In genomic region chr1:39205102-39205780, GRCh38 we compare ENCODE assay signal across 8 cellular contexts. TPM values are rescaled to one million over a fixed set of nuclear protein-coding genes. Genes with fewer than 3 reads are reported as not detected.
DNase-seq lines count a peak whose midpoint lies in the region; ATAC-seq and TF ChIP-seq lines count a peak whose summit lies in the region.

No MANE protein-coding gene starts in this region.

- POLR2A ChIA-PET in activated CD4-positive, alpha-beta T cell treated with anti-CD3 and anti-CD28 coated beads, Interleukin-2, amount 10 ng/mL, durations not matched to agents 7 days and 5 days (lab: Charles Lee) = interaction anchor here (0.7 to 2.1 kb wide), 6 partner anchors 10 to 53 kb away, joined by 3 to 18 read pairs (median 4); no protein-coding TSS in a partner anchor

- no peaks in the 10 kb centered on the region for H3K9me3 ChIP-seq in HUES64 (ENCODE audit: insufficient read depth, low read depth, low read length)

- no peak overlapping the region for H4K5ac ChIP-seq in mesendoderm (ENCODE audit: low read length)

- H3K79me2 ChIP-seq in mesendoderm (ENCODE audit: control insufficient read depth, insufficient read depth, low read length) = peaks cover 11% of the 10 kb centered on the region

- peaks cover 32% of the 10 kb centered on the region for H3K4me1 Mint-ChIP-seq in CD14-positive monocyte
- peaks cover 54% of the 10 kb centered on the region for H3K4me1 Mint-ChIP-seq in activated CD4-positive, alpha-beta T cell treated with anti-CD3 and anti-CD28 coated beads, Interleukin-2, amount 10 ng/mL, durations not matched to agents 7 days and 5 days

- no peak overlapping the region for H2AK5ac ChIP-seq in mesendoderm (ENCODE audit: low read length)

- peak overlapping the region; percentile 82 to 93 for H3K4me3 Mint-ChIP-seq in CD14-positive monocyte
- peak overlapping the region; percentile 87 for H3K4me3 Mint-ChIP-seq in activated CD4-positive, alpha-beta T cell treated with anti-CD3 and anti-CD28 coated beads, Interleukin-2, amount 10 ng/mL, durations not matched to agents 7 days and 5 days

- H3K4ac ChIP-seq in mesendoderm (ENCODE audit: low read depth, low read length) = peak overlapping the region; percentile 37

- no peaks in the 10 kb centered on the region for H3K27me3 ChIP-seq in HUES64 (ENCODE audit: insufficient read depth, low read length)
- H3K27me3 ChIP-seq in dorsolateral prefrontal cortex = no peaks in the 10 kb centered on the region
- no peaks in the 10 kb centered on the region for H3K27me3 ChIP-seq in mesendoderm (ENCODE audit: insufficient read depth, low read length, poor library complexity)

- peak overlapping the region; percentile 89 to 100 (median 92) for H3K27ac Mint-ChIP-seq in CD14-positive monocyte
- H3K27ac Mint-ChIP-seq in activated CD4-positive, alpha-beta T cell treated with anti-CD3 and anti-CD28 coated beads, Interleukin-2, amount 10 ng/mL, durations not matched to agents 7 days and 5 days = peak overlapping the region; percentile 93

- peaks cover 28% of the 10 kb centered on the region for H3K4me1 ChIP-seq in HUES64 (ENCODE audit: insufficient read depth, low read length)
- peaks cover 15% of the 10 kb centered on the region for H3K4me1 ChIP-seq in mesendoderm (ENCODE audit: control insufficient read depth, low read depth, low read length)

- H3K4me3 ChIP-seq in HUES64 (ENCODE audit: low read length) (peak overlapping the region; percentile 28; the same call in 1 of the 2 replicates), dorsolateral prefrontal cortex (peak overlapping the region; percentile 17 to 67 (median 45)), mesendoderm (ENCODE audit: low read length) (no peak overlapping the region)

- H3K36me3 Mint-ChIP-seq in CD14-positive monocyte = peaks cover 0 to 4% of the 10 kb centered on the region in 2 donors
- H3K36me3 Mint-ChIP-seq in activated CD4-positive, alpha-beta T cell treated with anti-CD3 and anti-CD28 coated beads, Interleukin-2, amount 10 ng/mL, durations not matched to agents 7 days and 5 days (ENCODE audit: low read depth) = peaks cover 15% of the 10 kb centered on the region

- ATAC-seq in HG03378 (IDR thresholded peaks at IDR 0.05; ENCODE audit: unreplicated experiment) = no peak

- H2BK15ac ChIP-seq in mesendoderm (replicated peaks; ENCODE audit: low read depth) = no peak overlapping the region

- H3K79me1 ChIP-seq in mesendoderm (ENCODE audit: low read length) = peaks cover 6% of the 10 kb centered on the region

- H3K4me2 ChIP-seq in mesendoderm (ENCODE audit: low read length) = no peak overlapping the region

- no peak overlapping the region for H2BK5ac ChIP-seq in mesendoderm (ENCODE audit: low read length)

- WGBS in HUES64 = 75% methylated on average over 4 of the region's 4 CpGs
- WGBS in mesendoderm (ENCODE audit: extremely low coverage, insufficient coverage, low lambda C conversion rate) = no CpG with 5 or more reads among the region's 4 CpGs

- H3K27ac ChIP-seq in HUES64 (ENCODE audit: low read depth, low read length) (peak overlapping the region; percentile 67), dorsolateral prefrontal cortex (peak overlapping the region; percentile 29 to 94 (median 88)), mesendoderm (ENCODE audit: low read depth, low read length) (peak overlapping the region; percentile 77)

- intact Hi-C loops in CD14-positive monocyte (cut with micrococcal nuclease) (no loop called here), dorsolateral prefrontal cortex (cut with DNase I) (no loop called here)

- peak overlapping the region; percentile 39 for H2BK120ac ChIP-seq in mesendoderm (ENCODE audit: low read depth, low read length)

- CTCF ChIA-PET in activated CD4-positive, alpha-beta T cell treated with anti-CD3 and anti-CD28 coated beads, Interleukin-2, amount 10 ng/mL, durations not matched to agents 7 days and 5 days (lab: Charles Lee) = interaction anchor here (0.8 to 9.1 kb wide), 12 partner anchors 9 to 205 kb away, joined by 3 to 104 read pairs (median 4); no protein-coding TSS in a partner anchor

- no peak overlapping the region for H3K23ac ChIP-seq in mesendoderm (ENCODE audit: low read length)

- H3K9ac ChIP-seq in HUES64 (ENCODE audit: low read depth, low read length) (peak overlapping the region; percentile 17; the same call in 1 of the 2 replicates), mesendoderm (ENCODE audit: low read length) (peak overlapping the region; percentile 3)

- peaks cover 0 to 3% (median 0%) of the 10 kb centered on the region in 3 donors for H3K27me3 Mint-ChIP-seq in CD14-positive monocyte (ENCODE audit: low read depth in 3 of 3)
- H3K27me3 Mint-ChIP-seq in activated CD4-positive, alpha-beta T cell treated with anti-CD3 and anti-CD28 coated beads, Interleukin-2, amount 10 ng/mL, durations not matched to agents 7 days and 5 days = no peaks in the 10 kb centered on the region

- no peak overlapping the region for H3K18ac ChIP-seq in mesendoderm (ENCODE audit: low read length)

- peak overlapping the region; percentile 15 for H4K8ac ChIP-seq in mesendoderm (ENCODE audit: low read depth, low read length)

- H3K9me3 Mint-ChIP-seq in CD14-positive monocyte = no peaks in the 10 kb centered on the region
- H3K9me3 Mint-ChIP-seq in activated CD4-positive, alpha-beta T cell treated with anti-CD3 and anti-CD28 coated beads, Interleukin-2, amount 10 ng/mL, durations not matched to agents 7 days and 5 days = peaks cover 4% of the 10 kb centered on the region

- TF ChIP-seq CTCF in CD14-positive monocyte (IDR thresholded peaks at IDR 0.05) = no peak
- no peak for TF ChIP-seq CTCF in dorsolateral prefrontal cortex (IDR thresholded peaks at IDR 0.05 in 54 of 56, conservative IDR thresholded peaks at IDR 0.05 in 2 of 56; ENCODE audit: low read depth in 1 of 56, partially characterized antibody in 56 of 56)

- DNase-seq in CD14-positive monocyte (ENCODE audit: low spot score) = peak; percentile 79
- peak; percentile 67 for DNase-seq in activated CD4-positive, alpha-beta T cell treated with anti-CD3 and anti-CD28 coated beads, Interleukin-2, amount 10 ng/mL, durations not matched to agents 7 days and 5 days
- DNase-seq in dorsolateral prefrontal cortex = no peak
- DNase-seq in mesendoderm = peak; percentile 84
- DNase-seq in stimulated activated CD8-positive, alpha-beta memory T cell treated with anti-CD3 and anti-CD28 coated beads, Interleukin-4, amount 100 ng/mL, for 24 hours (ENCODE audit: low read depth) = peak; percentile 42
- no peak for DNase-seq in ureter (ENCODE audit: low spot score)

- H3K36me3 ChIP-seq in HUES64 (ENCODE audit: insufficient read depth, low read length) (no peaks in the 10 kb centered on the region), mesendoderm (ENCODE audit: control insufficient read depth, insufficient read depth, low read length) (no peaks in the 10 kb centered on the region)

- H3K56ac ChIP-seq in mesendoderm (ENCODE audit: low read length) = peak overlapping the region; percentile 62

RNA-seq across cellular contexts. Expression of gene MACF1, which starts 0.7 kb away (rescaled TPM):
- 1 to 10 TPM; 3.4 to 4.5 TPM for polyA plus RNA-seq in CD14-positive monocyte
- 76.3 TPM for polyA plus RNA-seq in HUES64 (2013, experiment 1 of 2)
- polyA plus RNA-seq in HUES64 (2013, experiment 2 of 2) = 81.7 TPM
- 100 to 1,000 TPM; 375 to 395 TPM for total RNA-seq in activated CD4-positive, alpha-beta T cell treated with anti-CD3 and anti-CD28 coated beads, Interleukin-2, amount 10 ng/mL, durations not matched to agents 7 days and 5 days
- 100 to 1,000 TPM; 403 to 915 (median 551) TPM for total RNA-seq in dorsolateral prefrontal cortex
- 104 TPM for polyA plus RNA-seq in mesendoderm (2013, experiment 1 of 2)
- polyA plus RNA-seq in mesendoderm (2013, experiment 2 of 2) = 101 TPM
- 353 TPM for total RNA-seq in ureter

Comparison
In these comparisons a context has a peak if more than half of its experiments do, and no peak if none do; other contexts are left out.
1. DNase-seq: peak in CD14-positive monocyte (single experiment), activated CD4-positive, alpha-beta T cell treated with anti-CD3 and anti-CD28 coated beads, Interleukin-2, amount 10 ng/mL, durations not matched to agents 7 days and 5 days (single experiment), mesendoderm (single experiment) and stimulated activated CD8-positive, alpha-beta memory T cell treated with anti-CD3 and anti-CD28 coated beads, Interleukin-4, amount 100 ng/mL, for 24 hours (single experiment); none in dorsolateral prefrontal cortex (0 of 10) and ureter (single experiment).
2. Peak in every context shown above with its lines, with median percentiles within 50 percentile points of each other: H3K27ac ChIP-seq.